Comparison of ENCODE assay signal across 1 cellular context in genomic region chr5:93589812-93590215, GRCh38.
TF ChIP-seq lines count a peak whose summit lies in the region.

No MANE protein-coding gene starts in this region.

TF ChIP-seq in HEK293T, 16 proteins besides CTCF, POLR2A, EP300 and RAD21 (continued from another document):
- TF ChIP-seq PKNOX1 (IDR thresholded peaks at IDR 0.05) (no peak), FOXK2 (IDR thresholded peaks at IDR 0.05) (no peak), FOXA1 (IDR thresholded peaks at IDR 0.05) (no peak)
